ENCODE assay signal across 1 cellular context in the genomic region with DNA sequence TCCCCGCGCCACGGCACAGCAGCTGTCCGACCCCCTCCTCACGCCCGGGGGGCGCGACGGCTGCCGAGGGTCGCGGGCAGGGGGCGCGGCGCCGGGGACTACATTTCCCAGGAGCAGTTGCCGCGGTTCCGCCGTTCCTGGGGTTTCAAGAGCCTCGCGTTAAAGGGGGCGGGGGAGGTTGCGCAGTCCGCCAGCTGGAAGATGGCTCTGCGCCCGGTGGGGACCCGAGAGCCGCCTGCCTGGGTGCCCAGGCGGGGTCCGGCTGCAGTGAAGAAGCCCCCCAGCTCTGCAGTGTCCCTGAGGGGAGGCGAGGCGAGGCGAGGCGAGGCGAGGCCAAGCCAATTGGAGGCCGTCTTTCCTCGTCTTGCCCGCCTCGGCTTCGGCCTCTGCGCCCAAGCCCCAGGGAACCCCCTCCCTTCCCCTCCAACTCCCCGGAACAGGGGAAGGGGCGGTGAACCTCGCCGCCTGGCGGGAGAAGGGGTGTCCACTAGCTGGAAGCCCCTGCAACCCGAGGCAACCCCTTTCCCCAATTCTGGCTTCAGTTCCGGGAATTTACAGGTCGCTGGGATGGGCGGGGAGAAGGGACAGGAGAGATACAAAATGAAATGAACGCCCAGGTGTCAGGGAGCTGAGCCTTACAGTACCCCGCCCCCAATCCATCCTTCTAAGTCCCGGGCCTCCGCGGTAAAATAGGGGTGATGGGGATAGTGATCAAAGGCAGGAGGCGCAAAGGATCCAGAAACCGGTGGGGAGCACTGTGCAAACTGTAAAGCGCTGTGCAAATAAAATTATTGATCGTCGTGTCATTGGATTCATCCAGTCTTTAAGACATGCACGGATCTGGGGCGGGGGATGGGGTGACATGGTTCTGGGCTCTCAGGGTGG.
TF ChIP-seq lines count a peak whose summit lies in the region.

No MANE protein-coding gene starts in this region.

TF ChIP-seq in HepG2, 621 proteins besides CTCF, POLR2A, EP300 and RAD21 (continued from another document and continues in another):
- TF ChIP-seq ARNT2 (CRISPR knock-in tag; IDR thresholded peaks at IDR 0.05; ENCODE audit: low read depth) (no peak; the same call in 1 of the 2 replicates), RFX5 (IDR thresholded peaks at IDR 0.05; ENCODE audit: low read depth, low read length) (no peak), CAMTA2 (CRISPR knock-in tag; IDR thresholded peaks at IDR 0.05; ENCODE audit: borderline replicate concordance) (no peak), ZNF180 (CRISPR knock-in tag; IDR thresholded peaks at IDR 0.05; ENCODE audit: borderline replicate concordance, low read depth) (no peak), FOXC1 (CRISPR knock-in tag; IDR thresholded peaks at IDR 0.05; ENCODE audit: borderline replicate concordance) (peak; percentile 63; the same call in 1 of the 2 replicates), ZNF143 (CRISPR knock-in tag; IDR thresholded peaks at IDR 0.05) (peak; percentile 90), ZBTB7A (CRISPR knock-in tag; IDR thresholded peaks at IDR 0.05) (peak; percentile 96), TSC22D2 (CRISPR knock-in tag; IDR thresholded peaks at IDR 0.05; ENCODE audit: borderline replicate concordance) (no peak), ZSCAN9 (CRISPR knock-in tag; IDR thresholded peaks at IDR 0.05; ENCODE audit: borderline replicate concordance) (0 out of 2 replicates have a peak, but pooled peaks have one; percentile 11), ZEB1 (IDR thresholded peaks at IDR 0.05; ENCODE audit: insufficient replicate concordance, low read depth) (peak; percentile 34), SMARCE1 (IDR thresholded peaks at IDR 0.05; ENCODE audit: borderline replicate concordance) (no peak), ZNF746 (CRISPR knock-in tag; IDR thresholded peaks at IDR 0.05) (no peak; the same call in 1 of the 2 replicates), HDAC2 (CRISPR knock-in tag; IDR thresholded peaks at IDR 0.05) (peak; percentile 38; the same call in 1 of the 2 replicates), THAP11 (CRISPR knock-in tag; IDR thresholded peaks at IDR 0.05) (peak; percentile 97), ZNF644 (CRISPR knock-in tag; IDR thresholded peaks at IDR 0.05; ENCODE audit: low read depth) (no peak), PHB2 (IDR thresholded peaks at IDR 0.05; ENCODE audit: partially characterized antibody) (no peak), TGIF2 (CRISPR knock-in tag; IDR thresholded peaks at IDR 0.05) (0 out of 2 replicates have a peak, but pooled peaks have one; percentile 40), MTF1 (CRISPR knock-in tag; IDR thresholded peaks at IDR 0.05) (no peak), ZNF570 (CRISPR knock-in tag; IDR thresholded peaks at IDR 0.05; ENCODE audit: borderline replicate concordance) (no peak), ZNF136 (CRISPR knock-in tag; IDR thresholded peaks at IDR 0.05; ENCODE audit: low read depth) (no peak), ZSCAN20 (CRISPR knock-in tag; IDR thresholded peaks at IDR 0.05; ENCODE audit: borderline replicate concordance) (no peak), TBL1XR1 (IDR thresholded peaks at IDR 0.05; ENCODE audit: borderline replicate concordance, low read length, partially characterized antibody) (no peak), ZNF430 (CRISPR knock-in tag; IDR thresholded peaks at IDR 0.05) (no peak), FOXM1 (CRISPR knock-in tag; IDR thresholded peaks at IDR 0.05) (no peak), NAIF1 (CRISPR knock-in tag; IDR thresholded peaks at IDR 0.05; ENCODE audit: borderline replicate concordance) (no peak), PPARG (CRISPR knock-in tag; conservative IDR thresholded peaks at IDR 0.05) (no peak), ZNF530 (CRISPR knock-in tag; IDR thresholded peaks at IDR 0.05; ENCODE audit: low read depth) (no peak), ZNF607 (CRISPR knock-in tag; IDR thresholded peaks at IDR 0.05; ENCODE audit: borderline replicate concordance) (no peak), ZNF138 (CRISPR knock-in tag; IDR thresholded peaks at IDR 0.05; ENCODE audit: low read depth) (no peak), CCAR2 (optimal IDR thresholded peaks at IDR 0.05; ENCODE audit: low read depth, low read length) (no peak), JUNB (CRISPR knock-in tag; IDR thresholded peaks at IDR 0.05; ENCODE audit: borderline replicate concordance) (no peak), ZNF773 (CRISPR knock-in tag; IDR thresholded peaks at IDR 0.05; ENCODE audit: borderline replicate concordance) (no peak), NFYC (CRISPR knock-in tag; IDR thresholded peaks at IDR 0.05) (no peak), HOXA5 (CRISPR knock-in tag; IDR thresholded peaks at IDR 0.05) (0 out of 2 replicates have a peak, but pooled peaks have one; percentile 1), ZMYM4 (CRISPR knock-in tag; IDR thresholded peaks at IDR 0.05) (peak; percentile 28), MED8 (CRISPR knock-in tag; IDR thresholded peaks at IDR 0.05; ENCODE audit: insufficient replicate concordance) (no peak), PLRG1 (conservative IDR thresholded peaks at IDR 0.05) (no peak)
- TF ChIP-seq, protein P1, sequence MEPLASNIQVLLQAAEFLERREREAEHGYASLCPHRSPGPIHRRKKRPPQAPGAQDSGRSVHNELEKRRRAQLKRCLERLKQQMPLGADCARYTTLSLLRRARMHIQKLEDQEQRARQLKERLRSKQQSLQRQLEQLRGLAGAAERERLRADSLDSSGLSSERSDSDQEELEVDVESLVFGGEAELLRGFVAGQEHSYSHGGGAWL (CRISPR knock-in tag; IDR thresholded peaks at IDR 0.05) = no peak
- TF ChIP-seq, protein P2, sequence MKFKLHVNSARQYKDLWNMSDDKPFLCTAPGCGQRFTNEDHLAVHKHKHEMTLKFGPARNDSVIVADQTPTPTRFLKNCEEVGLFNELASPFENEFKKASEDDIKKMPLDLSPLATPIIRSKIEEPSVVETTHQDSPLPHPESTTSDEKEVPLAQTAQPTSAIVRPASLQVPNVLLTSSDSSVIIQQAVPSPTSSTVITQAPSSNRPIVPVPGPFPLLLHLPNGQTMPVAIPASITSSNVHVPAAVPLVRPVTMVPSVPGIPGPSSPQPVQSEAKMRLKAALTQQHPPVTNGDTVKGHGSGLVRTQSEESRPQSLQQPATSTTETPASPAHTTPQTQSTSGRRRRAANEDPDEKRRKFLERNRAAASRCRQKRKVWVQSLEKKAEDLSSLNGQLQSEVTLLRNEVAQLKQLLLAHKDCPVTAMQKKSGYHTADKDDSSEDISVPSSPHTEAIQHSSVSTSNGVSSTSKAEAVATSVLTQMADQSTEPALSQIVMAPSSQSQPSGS (CRISPR knock-in tag; IDR thresholded peaks at IDR 0.05) = peak; percentile 52; the same call in 1 of the 2 replicates
- TF ChIP-seq, protein P3, sequence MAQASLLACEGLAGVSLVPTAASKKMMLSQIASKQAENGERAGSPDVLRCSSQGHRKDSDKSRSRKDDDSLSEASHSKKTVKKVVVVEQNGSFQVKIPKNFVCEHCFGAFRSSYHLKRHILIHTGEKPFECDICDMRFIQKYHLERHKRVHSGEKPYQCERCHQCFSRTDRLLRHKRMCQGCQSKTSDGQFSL (CRISPR knock-in tag; IDR thresholded peaks at IDR 0.05) = no peak
- TF ChIP-seq, protein P4, sequence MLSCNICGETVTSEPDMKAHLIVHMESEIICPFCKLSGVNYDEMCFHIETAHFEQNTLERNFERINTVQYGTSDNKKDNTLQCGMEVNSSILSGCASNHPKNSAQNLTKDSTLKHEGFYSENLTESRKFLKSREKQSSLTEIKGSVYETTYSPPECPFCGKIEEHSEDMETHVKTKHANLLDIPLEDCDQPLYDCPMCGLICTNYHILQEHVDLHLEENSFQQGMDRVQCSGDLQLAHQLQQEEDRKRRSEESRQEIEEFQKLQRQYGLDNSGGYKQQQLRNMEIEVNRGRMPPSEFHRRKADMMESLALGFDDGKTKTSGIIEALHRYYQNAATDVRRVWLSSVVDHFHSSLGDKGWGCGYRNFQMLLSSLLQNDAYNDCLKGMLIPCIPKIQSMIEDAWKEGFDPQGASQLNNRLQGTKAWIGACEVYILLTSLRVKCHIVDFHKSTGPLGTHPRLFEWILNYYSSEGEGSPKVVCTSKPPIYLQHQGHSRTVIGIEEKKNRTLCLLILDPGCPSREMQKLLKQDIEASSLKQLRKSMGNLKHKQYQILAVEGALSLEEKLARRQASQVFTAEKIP (CRISPR knock-in tag; IDR thresholded peaks at IDR 0.05; ENCODE audit: borderline replicate concordance) = no peak
- TF ChIP-seq, protein P5, sequence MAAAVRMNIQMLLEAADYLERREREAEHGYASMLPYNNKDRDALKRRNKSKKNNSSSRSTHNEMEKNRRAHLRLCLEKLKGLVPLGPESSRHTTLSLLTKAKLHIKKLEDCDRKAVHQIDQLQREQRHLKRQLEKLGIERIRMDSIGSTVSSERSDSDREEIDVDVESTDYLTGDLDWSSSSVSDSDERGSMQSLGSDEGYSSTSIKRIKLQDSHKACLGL (CRISPR knock-in tag; IDR thresholded peaks at IDR 0.05) = peak; percentile 56; the same call in 1 of the 2 replicates
- TF ChIP-seq, protein P6, sequence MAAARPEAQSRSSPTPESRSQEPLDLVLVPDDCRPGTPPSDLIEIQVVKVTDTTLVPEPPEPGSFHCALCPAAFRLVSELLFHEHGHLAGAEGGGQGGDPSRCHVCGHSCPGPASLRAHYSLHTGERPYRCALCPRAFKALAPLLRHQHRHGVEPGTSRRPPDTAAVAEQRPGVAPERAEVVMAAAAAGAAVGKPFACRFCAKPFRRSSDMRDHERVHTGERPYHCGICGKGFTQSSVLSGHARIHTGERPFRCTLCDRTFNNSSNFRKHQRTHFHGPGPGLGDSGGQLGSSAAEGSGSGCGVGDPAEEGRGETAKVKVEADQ (CRISPR knock-in tag; IDR thresholded peaks at IDR 0.05; ENCODE audit: borderline replicate concordance) = no peak
- TF ChIP-seq, protein P7, sequence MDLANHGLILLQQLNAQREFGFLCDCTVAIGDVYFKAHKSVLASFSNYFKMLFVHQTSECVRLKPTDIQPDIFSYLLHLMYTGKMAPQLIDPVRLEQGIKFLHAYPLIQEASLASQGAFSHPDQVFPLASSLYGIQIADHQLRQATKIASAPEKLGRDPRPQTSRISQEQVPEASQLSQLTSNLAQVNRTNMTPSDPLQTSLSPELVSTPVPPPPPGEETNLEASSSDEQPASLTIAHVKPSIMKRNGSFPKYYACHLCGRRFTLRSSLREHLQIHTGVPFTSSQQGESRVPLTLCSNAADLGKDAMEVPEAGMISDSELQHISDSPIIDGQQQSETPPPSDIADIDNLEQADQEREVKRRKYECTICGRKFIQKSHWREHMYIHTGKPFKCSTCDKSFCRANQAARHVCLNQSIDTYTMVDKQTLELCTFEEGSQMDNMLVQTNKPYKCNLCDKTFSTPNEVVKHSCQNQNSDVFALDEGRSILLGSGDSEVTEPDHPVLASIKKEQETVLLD (CRISPR knock-in tag; IDR thresholded peaks at IDR 0.05; ENCODE audit: low read depth) = peak; percentile 35; the same call in 1 of the 2 replicates
- TF ChIP-seq, protein P8, sequence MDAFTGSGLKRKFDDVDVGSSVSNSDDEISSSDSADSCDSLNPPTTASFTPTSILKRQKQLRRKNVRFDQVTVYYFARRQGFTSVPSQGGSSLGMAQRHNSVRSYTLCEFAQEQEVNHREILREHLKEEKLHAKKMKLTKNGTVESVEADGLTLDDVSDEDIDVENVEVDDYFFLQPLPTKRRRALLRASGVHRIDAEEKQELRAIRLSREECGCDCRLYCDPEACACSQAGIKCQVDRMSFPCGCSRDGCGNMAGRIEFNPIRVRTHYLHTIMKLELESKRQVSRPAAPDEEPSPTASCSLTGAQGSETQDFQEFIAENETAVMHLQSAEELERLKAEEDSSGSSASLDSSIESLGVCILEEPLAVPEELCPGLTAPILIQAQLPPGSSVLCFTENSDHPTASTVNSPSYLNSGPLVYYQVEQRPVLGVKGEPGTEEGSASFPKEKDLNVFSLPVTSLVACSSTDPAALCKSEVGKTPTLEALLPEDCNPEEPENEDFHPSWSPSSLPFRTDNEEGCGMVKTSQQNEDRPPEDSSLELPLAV (CRISPR knock-in tag; conservative IDR thresholded peaks at IDR 0.05; ENCODE audit: low read depth) = no peak
- TF ChIP-seq, protein P9, sequence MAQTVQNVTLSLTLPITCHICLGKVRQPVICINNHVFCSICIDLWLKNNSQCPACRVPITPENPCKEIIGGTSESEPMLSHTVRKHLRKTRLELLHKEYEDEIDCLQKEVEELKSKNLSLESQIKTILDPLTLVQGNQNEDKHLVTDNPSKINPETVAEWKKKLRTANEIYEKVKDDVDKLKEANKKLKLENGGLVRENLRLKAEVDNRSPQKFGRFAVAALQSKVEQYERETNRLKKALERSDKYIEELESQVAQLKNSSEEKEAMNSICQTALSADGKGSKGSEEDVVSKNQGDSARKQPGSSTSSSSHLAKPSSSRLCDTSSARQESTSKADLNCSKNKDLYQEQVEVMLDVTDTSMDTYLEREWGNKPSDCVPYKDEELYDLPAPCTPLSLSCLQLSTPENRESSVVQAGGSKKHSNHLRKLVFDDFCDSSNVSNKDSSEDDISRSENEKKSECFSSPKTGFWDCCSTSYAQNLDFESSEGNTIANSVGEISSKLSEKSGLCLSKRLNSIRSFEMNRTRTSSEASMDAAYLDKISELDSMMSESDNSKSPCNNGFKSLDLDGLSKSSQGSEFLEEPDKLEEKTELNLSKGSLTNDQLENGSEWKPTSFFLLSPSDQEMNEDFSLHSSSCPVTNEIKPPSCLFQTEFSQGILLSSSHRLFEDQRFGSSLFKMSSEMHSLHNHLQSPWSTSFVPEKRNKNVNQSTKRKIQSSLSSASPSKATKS (CRISPR knock-in tag; IDR thresholded peaks at IDR 0.05) = no peak
- TF ChIP-seq, protein P10, sequence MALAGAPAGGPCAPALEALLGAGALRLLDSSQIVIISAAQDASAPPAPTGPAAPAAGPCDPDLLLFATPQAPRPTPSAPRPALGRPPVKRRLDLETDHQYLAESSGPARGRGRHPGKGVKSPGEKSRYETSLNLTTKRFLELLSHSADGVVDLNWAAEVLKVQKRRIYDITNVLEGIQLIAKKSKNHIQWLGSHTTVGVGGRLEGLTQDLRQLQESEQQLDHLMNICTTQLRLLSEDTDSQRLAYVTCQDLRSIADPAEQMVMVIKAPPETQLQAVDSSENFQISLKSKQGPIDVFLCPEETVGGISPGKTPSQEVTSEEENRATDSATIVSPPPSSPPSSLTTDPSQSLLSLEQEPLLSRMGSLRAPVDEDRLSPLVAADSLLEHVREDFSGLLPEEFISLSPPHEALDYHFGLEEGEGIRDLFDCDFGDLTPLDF (CRISPR knock-in tag; IDR thresholded peaks at IDR 0.05) = no peak
- TF ChIP-seq, protein P11, sequence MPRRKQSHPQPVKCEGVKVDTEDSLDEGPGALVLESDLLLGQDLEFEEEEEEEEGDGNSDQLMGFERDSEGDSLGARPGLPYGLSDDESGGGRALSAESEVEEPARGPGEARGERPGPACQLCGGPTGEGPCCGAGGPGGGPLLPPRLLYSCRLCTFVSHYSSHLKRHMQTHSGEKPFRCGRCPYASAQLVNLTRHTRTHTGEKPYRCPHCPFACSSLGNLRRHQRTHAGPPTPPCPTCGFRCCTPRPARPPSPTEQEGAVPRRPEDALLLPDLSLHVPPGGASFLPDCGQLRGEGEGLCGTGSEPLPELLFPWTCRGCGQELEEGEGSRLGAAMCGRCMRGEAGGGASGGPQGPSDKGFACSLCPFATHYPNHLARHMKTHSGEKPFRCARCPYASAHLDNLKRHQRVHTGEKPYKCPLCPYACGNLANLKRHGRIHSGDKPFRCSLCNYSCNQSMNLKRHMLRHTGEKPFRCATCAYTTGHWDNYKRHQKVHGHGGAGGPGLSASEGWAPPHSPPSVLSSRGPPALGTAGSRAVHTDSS (CRISPR knock-in tag; conservative IDR thresholded peaks at IDR 0.05) = no peak
- TF ChIP-seq, protein P12, sequence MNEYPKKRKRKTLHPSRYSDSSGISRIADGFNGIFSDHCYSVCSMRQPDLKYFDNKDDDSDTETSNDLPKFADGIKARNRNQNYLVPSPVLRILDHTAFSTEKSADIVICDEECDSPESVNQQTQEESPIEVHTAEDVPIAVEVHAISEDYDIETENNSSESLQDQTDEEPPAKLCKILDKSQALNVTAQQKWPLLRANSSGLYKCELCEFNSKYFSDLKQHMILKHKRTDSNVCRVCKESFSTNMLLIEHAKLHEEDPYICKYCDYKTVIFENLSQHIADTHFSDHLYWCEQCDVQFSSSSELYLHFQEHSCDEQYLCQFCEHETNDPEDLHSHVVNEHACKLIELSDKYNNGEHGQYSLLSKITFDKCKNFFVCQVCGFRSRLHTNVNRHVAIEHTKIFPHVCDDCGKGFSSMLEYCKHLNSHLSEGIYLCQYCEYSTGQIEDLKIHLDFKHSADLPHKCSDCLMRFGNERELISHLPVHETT (CRISPR knock-in tag; conservative IDR thresholded peaks at IDR 0.05) = no peak
